ENCODE assay signal across 20 cellular contexts in genomic region chr14:24260026-24260779, GRCh38. TPM values are rescaled to one million over a fixed set of nuclear protein-coding genes. Genes with fewer than 3 reads are reported as not detected.
A peak's percentile ranks its signal among the peaks of the same experiment; 100 is the strongest.
DNase-seq lines count a peak whose midpoint lies in the region; ATAC-seq, FAIRE-seq and TF ChIP-seq lines count a peak whose summit lies in the region.
"Had no signal": no experiment of that assay in that cellular context is flagged by ENCODE, and none has a peak within 500 bp of the region (broad histone marks: within the 10 kb centered on the region; RNA-seq: fewer than 3 reads in every experiment).

No MANE protein-coding gene starts in this region.

- dilution Hi-C loops in IMR-90 (cut with HindIII; ENCODE audit: low sequenced_read_pairs, unreplicated experiment): no loop called here

- H2BK120ac ChIP-seq in IMR-90 (ENCODE audit: low read depth, low read length): 0 out of 2 replicates have a peak overlapping the region, but pooled peaks have one; percentile 48

- TF ChIP-seq RAD21 in IMR-90 (IDR thresholded peaks at IDR 0.05; ENCODE audit: low read length) (no peak), HepG2 (CRISPR knock-in tag; IDR thresholded peaks at IDR 0.05) (no peak)

- POLR2A ChIA-PET in IMR-90 (lab: Charles Lee; ENCODE audit: unreplicated experiment): no interaction called here
- POLR2A ChIA-PET in HepG2 (lab: Yijun Ruan, JAX): interaction anchor here (2.1 to 16.5 kb wide), 3 partner anchors 8 to 19 kb away, joined by 8 to 435 read pairs (median 254); partner anchors contain the start of genes RABGGTA and TINF2

- no peak overlapping the region for H3K27ac Mint-ChIP-seq in chondrocyte (ENCODE audit: unreplicated experiment)
- peak overlapping the region; percentile 16 for H3K27ac Mint-ChIP-seq in progenitor cell of endocrine pancreas

- intact Hi-C loops in IMR-90 (cut with micrococcal nuclease): no loop called here
- intact Hi-C loops in HepG2 (cut with micrococcal nuclease; ENCODE audit: unreplicated experiment): no loop called here

- H3K4me1 Mint-ChIP-seq in chondrocyte (ENCODE audit: low read depth): peaks cover 29% of the 10 kb centered on the region
- H3K4me1 Mint-ChIP-seq in progenitor cell of endocrine pancreas (ENCODE audit: low read depth): no peaks in the 10 kb centered on the region
- H3K4me1 Mint-ChIP-seq: CD8-positive, alpha-beta memory T cell had no signal

- H3K4me2 ChIP-seq in IMR-90 (ENCODE audit: low read depth, low read length) (no peak overlapping the region), HepG2 (ENCODE audit: low read depth, low read length) (0 out of 2 replicates have a peak overlapping the region, but pooled peaks have one; percentile 16)
- H3K4me2 ChIP-seq: A549; BLaER1 treated with 17β-estradiol and CSF1 and Interleukin-3, amounts not matched to agents 10 nM and 100 nM; PC-9 had no signal

- H3K36me3 Mint-ChIP-seq in chondrocyte (ENCODE audit: low read depth) (no peaks in the 10 kb centered on the region), progenitor cell of endocrine pancreas (ENCODE audit: insufficient read depth) (no peaks in the 10 kb centered on the region)

- TF ChIP-seq CTCF in IMR-90 (conservative IDR thresholded peaks at IDR 0.05; ENCODE audit: low read depth, low read length) (no peak), chondrocyte (IDR thresholded peaks at IDR 0.05) (no peak), HepG2 (CRISPR knock-in tag; IDR thresholded peaks at IDR 0.05) (no peak), progenitor cell of endocrine pancreas (IDR thresholded peaks at IDR 0.05; ENCODE audit: unreplicated experiment) (no peak), GM13976 (IDR thresholded peaks at IDR 0.05; ENCODE audit: borderline replicate concordance, control extremely low read depth, extremely low read depth, insufficient read depth, missing control alignments) (no peak)

- no peak overlapping the region for H2BK20ac ChIP-seq in IMR-90 (ENCODE audit: low read depth, low read length)

- no peaks in the 10 kb centered on the region for H3K9me3 ChIP-seq in IMR-90 (ENCODE audit: control insufficient read depth, insufficient read depth, low read length)
- no peaks in the 10 kb centered on the region for H3K9me3 ChIP-seq in HepG2 (ENCODE audit: low read length)
- H3K9me3 ChIP-seq: A549; BLaER1 treated with 17β-estradiol and CSF1 and Interleukin-3, amounts not matched to agents 10 nM and 100 nM; MG63 had no signal

- CTCF ChIA-PET in IMR-90 (lab: Yijun Ruan, JAX) (no interaction called here), HepG2 (lab: Yijun Ruan, JAX; ENCODE audit: low intra/inter-chr PET ratio, low total read pairs) (no interaction called here)

- no peak for TF ChIP-seq EP300 in HepG2 (IDR thresholded peaks at IDR 0.05; ENCODE audit: low read depth in 2 of 2, low read length in 2 of 2)
- peak; percentile 8; the same call in 1 of the 2 replicates for TF ChIP-seq EP300 in HepG2 (CRISPR knock-in tag; IDR thresholded peaks at IDR 0.05; ENCODE audit: borderline replicate concordance)

- H3K79me1 ChIP-seq in IMR-90 (ENCODE audit: low read depth in 1 of 2, low read length in 2 of 2): peaks cover 0 to 2% of the 10 kb centered on the region in 2 experiments; a peak in 1 of 4 replicates

- H4K8ac ChIP-seq in IMR-90 (ENCODE audit: low read depth in 2 of 2, low read length in 2 of 2): peak overlapping the region in 1 of 2 experiments; percentile 65; a peak in 1 of 4 replicates

- no peak overlapping the region for H2AK5ac ChIP-seq in IMR-90 (ENCODE audit: low read depth, low read length)

- in situ Hi-C loops in IMR-90 (cut with MboI; ENCODE audit: low sequenced_read_pairs) (no loop called here), HepG2 (cut with HindIII; ENCODE audit: extremely low pct_ligation_motif_present, low pct_unique_long_range_greater_than_20kb) (no loop called here), GM13976 (cut with MboI; ENCODE audit: low sequenced_read_pairs, unreplicated experiment) (no loop called here)

- no peak overlapping the region; the same call in 1 of the 2 replicates for H3K4ac ChIP-seq in IMR-90 (ENCODE audit: low read depth, low read length)

- peaks cover 16% of the 10 kb centered on the region; the same call in 1 of the 2 replicates for H3K9me1 ChIP-seq in IMR-90 (ENCODE audit: insufficient read depth, low read length)

- WGBS in IMR-90 (ENCODE audit: extremely low coverage in 2 of 2, insufficient read length in 1 of 2), 2 experiments: 70% methylated on average over 4 of the region's 16 CpGs; no CpG with 5 or more reads in 1 of the 2 experiments
- 69% methylated on average over 16 of the region's 16 CpGs for WGBS in HepG2 (ENCODE audit: low lambda C conversion rate)

- BruUV-seq in IMR-90 (replicated peaks; lab: Mats Ljungman, UMichigan) (no TSS peak), HepG2 (replicated peaks; lab: Mats Ljungman, UMichigan) (no TSS peak)

- H2AFZ ChIP-seq in IMR-90 (replicated peaks; ENCODE audit: low read length, poor library complexity): no peak overlapping the region
- H2AFZ ChIP-seq in HepG2 (ENCODE audit: low read length): no peak overlapping the region
- H2AFZ ChIP-seq: PC-9 had no signal

- H3K9me3 Mint-ChIP-seq in chondrocyte (ENCODE audit: low read depth): no peaks in the 10 kb centered on the region
- H3K9me3 Mint-ChIP-seq in progenitor cell of endocrine pancreas (ENCODE audit: low read depth): no peaks in the 10 kb centered on the region
- H3K9me3 Mint-ChIP-seq: CD8-positive, alpha-beta memory T cell had no signal

- no peak overlapping the region for H2BK5ac ChIP-seq in IMR-90 (ENCODE audit: low read depth, low read length, poor library complexity, severe bottlenecking)

- H3K27me3 ChIP-seq in IMR-90 (ENCODE audit: control insufficient read depth, insufficient read depth, low read length) (no peaks in the 10 kb centered on the region), HepG2 (ENCODE audit: control insufficient read depth in 1 of 2, insufficient read depth in 2 of 2, low read length in 2 of 2) (no peaks in the 10 kb centered on the region)
- H3K27me3 ChIP-seq: BLaER1 treated with 17β-estradiol and CSF1 and Interleukin-3, amounts not matched to agents 10 nM and 100 nM; MG63 had no signal

- no peak overlapping the region for H3K9ac ChIP-seq in IMR-90 (ENCODE audit: low read depth, low read length)
- no peak overlapping the region for H3K9ac ChIP-seq in HepG2 (ENCODE audit: insufficient read depth, low read depth, low read length)
- H3K9ac ChIP-seq: BLaER1 treated with 17β-estradiol and CSF1 and Interleukin-3, amounts not matched to agents 10 nM and 100 nM had no signal

- FAIRE-seq in HepG2 (lab: Jason Lieb, UNC): no peak
- FAIRE-seq: A549, D721Med, H1 had no signal

- DNase-seq in IMR-90 (no peak), chondrocyte (ENCODE audit: low spot score) (peak; percentile 63), HepG2 (ENCODE audit: low spot score) (no peak), progenitor cell of endocrine pancreas (ENCODE audit: low spot score, unreplicated experiment) (no peak), DMS 273 treated with DMSO at 0.1 percent for 48 hours (lab: John Stamatoyannopoulos, UW) (no peak), globus pallidus (ENCODE audit: low spot score) (no peak), GM13976 (ENCODE audit: low spot score) (no peak)
- DNase-seq: CD8-positive, alpha-beta memory T cell; DMS79 treated with DMSO at 0.1 percent for 48 hours; NCI-H1092; NCI-H146; NCI-H2081; NCI-H510A treated with DMSO at 0.1 percent for 48 hours had no signal

- no peak overlapping the region for H3K23ac ChIP-seq in IMR-90 (ENCODE audit: low read depth, low read length)

- H3K4me3 Mint-ChIP-seq in chondrocyte (ENCODE audit: unreplicated experiment) (no peak overlapping the region), progenitor cell of endocrine pancreas (ENCODE audit: low read depth) (no peak overlapping the region)
- H3K4me3 Mint-ChIP-seq: CD8-positive, alpha-beta memory T cell had no signal

- no peak overlapping the region for H3K18ac ChIP-seq in IMR-90 (ENCODE audit: low read depth, low read length)

- H3K27me3 Mint-ChIP-seq in chondrocyte (ENCODE audit: low read depth) (no peaks in the 10 kb centered on the region), progenitor cell of endocrine pancreas (no peaks in the 10 kb centered on the region)
- H3K27me3 Mint-ChIP-seq: CD8-positive, alpha-beta memory T cell had no signal

- H3K4me1 ChIP-seq in IMR-90 (ENCODE audit: control insufficient read depth, insufficient read depth, low read length) (peaks cover 8% of the 10 kb centered on the region), HepG2 (ENCODE audit: insufficient read depth, low read length) (peaks cover 33% of the 10 kb centered on the region)
- H3K4me1 ChIP-seq: BLaER1 treated with 17β-estradiol and CSF1 and Interleukin-3, amounts not matched to agents 10 nM and 100 nM had no signal

- no peaks in the 10 kb centered on the region for H4K20me1 ChIP-seq in IMR-90 (ENCODE audit: insufficient read depth, low read length)
- H4K20me1 ChIP-seq in HepG2 (ENCODE audit: insufficient read depth, low read length): no peaks in the 10 kb centered on the region

- TF ChIP-seq POLR2A in IMR-90 (IDR thresholded peaks at IDR 0.05; ENCODE audit: low read depth, low read length) (no peak), HepG2 (IDR thresholded peaks at IDR 0.05; ENCODE audit: insufficient read depth in 1 of 2, low read depth in 2 of 2, low read length in 2 of 2) (no peak)

- H2AK9ac ChIP-seq in IMR-90 (replicated peaks; ENCODE audit: low read depth, low read length, poor library complexity): peak overlapping the region; percentile 42

- H3K27ac ChIP-seq in IMR-90 (ENCODE audit: insufficient read depth, low read length): no peak overlapping the region
- no peak overlapping the region for H3K27ac ChIP-seq in HepG2 (ENCODE audit: extremely low read length, insufficient read depth, low read length)
- H3K27ac ChIP-seq: BLaER1 treated with 17β-estradiol and CSF1 and Interleukin-3, amounts not matched to agents 10 nM and 100 nM; PC-9 had no signal

- H3K36me3 ChIP-seq in IMR-90 (ENCODE audit: control insufficient read depth, insufficient read depth, low read length) (no peaks in the 10 kb centered on the region), HepG2 (replicated peaks in 1 of 2; ENCODE audit: control insufficient read depth in 1 of 2, insufficient read depth in 2 of 2, low read length in 2 of 2) (peaks cover 0 to 4% of the 10 kb centered on the region in 2 experiments; a peak in 1 of 5 replicates)
- H3K36me3 ChIP-seq: MG63 had no signal

- H2BK15ac ChIP-seq in IMR-90 (ENCODE audit: low read depth, low read length): no peak overlapping the region

- H4K5ac ChIP-seq in IMR-90 (ENCODE audit: low read depth, low read length): no peak overlapping the region

- H4K91ac ChIP-seq in IMR-90 (ENCODE audit: insufficient read depth, low read depth, low read length): no peak overlapping the region

- no peak overlapping the region for H3K14ac ChIP-seq in IMR-90 (replicated peaks; ENCODE audit: low read depth, low read length)

- no peak for ATAC-seq in IMR-90 (ENCODE audit: low read depth)
- ATAC-seq in HepG2: peak; percentile 0
- ATAC-seq in GM21515 (IDR thresholded peaks at IDR 0.05; ENCODE audit: unreplicated experiment): no peak

- H3K79me2 ChIP-seq in HepG2 (ENCODE audit: insufficient read depth, low read length): no peaks in the 10 kb centered on the region

- H3K4me3 ChIP-seq in IMR-90 (ENCODE audit: insufficient read depth, low read depth, low read length) (no peak overlapping the region), HepG2 (replicated peaks in 1 of 3; ENCODE audit: insufficient read depth in 1 of 3, low read depth in 2 of 3, low read length in 3 of 3) (no peak overlapping the region; a peak in 1 of 6 replicates)
- H3K4me3 ChIP-seq: A549; BLaER1 treated with 17β-estradiol and CSF1 and Interleukin-3, amounts not matched to agents 10 nM and 100 nM; MG63; PC-9 had no signal

- no peak overlapping the region for H3K56ac ChIP-seq in IMR-90 (ENCODE audit: extremely low read depth, insufficient read depth, low read length)

RNA-seq across cellular contexts. Expression of gene TGM1, which starts 2.8 kb away (rescaled TPM):
- 0.56 and 0.72 TPM in 2 replicates for total RNA-seq in IMR-90 (2012; rRNA removed)
- 2.7 and 3.3 TPM in 2 replicates for polyA plus RNA-seq in IMR-90 (2012; rRNA removed)
- 0.45 and 1.3 TPM in 2 replicates for polyA plus RNA-seq in IMR-90 (2012; cell fraction: cytosol; rRNA removed)
- 7.9 and 21.3 TPM in 2 replicates for polyA plus RNA-seq in IMR-90 (2012; cell fraction: nucleus; rRNA removed; ENCODE audit: low replicate concordance)
- 3.2 to 5.0 TPM (median 3.3 TPM) in 3 replicates for total RNA-seq in chondrocyte
- 1.9 and 3.2 TPM in 2 replicates for total RNA-seq in HepG2 (2016; rRNA removed; fragmentation: Illumina TruSeq; extraction: Trizol)
- total RNA-seq in HepG2 (2016; cell fraction: cytosol; rRNA removed; fragmentation: Illumina TruSeq; extraction: Trizol; ENCODE audit: low read depth): 2.0 and 2.8 TPM in 2 replicates
- 0.86 and 4.5 TPM in 2 replicates for total RNA-seq in HepG2 (2016; cell fraction: insoluble cytoplasmic fraction; rRNA removed; fragmentation: Illumina TruSeq; extraction: Trizol)
- total RNA-seq in HepG2 (2016; cell fraction: membrane; rRNA removed; fragmentation: Illumina TruSeq; extraction: Trizol): 2.8 and 3.2 TPM in 2 replicates
- 5.9 and 9.4 TPM in 2 replicates for total RNA-seq in HepG2 (2016; cell fraction: nucleus; rRNA removed; fragmentation: Illumina TruSeq; extraction: Trizol)
- polyA plus RNA-seq in HepG2 (2011; rRNA removed): 9.5 and 10.6 TPM in 2 replicates
- 2.8 and 4.4 TPM in 2 replicates for polyA plus RNA-seq in HepG2 (2011; cell fraction: cytosol; rRNA removed)
- polyA plus RNA-seq in HepG2 (2011; cell fraction: nucleus; rRNA removed): 70.4 and 118 TPM in 2 replicates
- polyA plus RNA-seq in HepG2 (2012): 5.0 and 6.8 TPM in 2 replicates
- 1.5 and 2.0 TPM in 2 replicates for polyA plus RNA-seq in HepG2 (2016; cell fraction: cytosol; fragmentation: Illumina TruSeq; extraction: Trizol; ENCODE audit: low read depth)
- 1.4 and 1.7 TPM in 2 replicates for polyA plus RNA-seq in HepG2 (2016; cell fraction: insoluble cytoplasmic fraction; fragmentation: Illumina TruSeq; extraction: Trizol; ENCODE audit: low read depth)
- 1.9 and 2.6 TPM in 2 replicates for polyA plus RNA-seq in HepG2 (2016; cell fraction: membrane; fragmentation: Illumina TruSeq; extraction: Trizol; ENCODE audit: low read depth)
- polyA plus RNA-seq in HepG2 (2016; cell fraction: nucleus; fragmentation: Illumina TruSeq; extraction: Trizol; ENCODE audit: insufficient read depth, low read depth): 19.1 and 23.5 TPM in 2 replicates
- polyA minus RNA-seq in HepG2 (2011; rRNA and poly(A)+ RNA removed; ENCODE audit: low replicate concordance): 10.5 and 15.8 TPM in 2 replicates
- 1.6 TPM in 1 of 2 replicates, not detected in the other for polyA minus RNA-seq in HepG2 (2011; cell fraction: cytosol; rRNA and poly(A)+ RNA removed)
- 19.0 and 26.3 TPM in 2 replicates for polyA minus RNA-seq in HepG2 (2011; cell fraction: nucleus; rRNA and poly(A)+ RNA removed)
- 5.8 and 7.0 TPM in 2 replicates for total RNA-seq in progenitor cell of endocrine pancreas
- polyA plus RNA-seq: CD8-positive, alpha-beta memory T cell had no signal

RNA-seq across cellular contexts. Expression of gene RABGGTA, which starts 11.2 kb away (rescaled TPM):
- 25.6 and 27.2 TPM in 2 replicates for total RNA-seq in IMR-90 (2012; rRNA removed)
- 55.6 and 64.0 TPM in 2 replicates for polyA plus RNA-seq in IMR-90 (2012; rRNA removed)
- 37.7 and 48.7 TPM in 2 replicates for polyA plus RNA-seq in IMR-90 (2012; cell fraction: cytosol; rRNA removed)
- polyA plus RNA-seq in IMR-90 (2012; cell fraction: nucleus; rRNA removed; ENCODE audit: low replicate concordance): 158 and 347 TPM in 2 replicates
- total RNA-seq in chondrocyte: 27.0 to 34.9 TPM (median 27.4 TPM) in 3 replicates
- 31.2 and 57.9 TPM in 2 replicates for total RNA-seq in HepG2 (2016; rRNA removed; fragmentation: Illumina TruSeq; extraction: Trizol)
- 53.1 and 55.5 TPM in 2 replicates for total RNA-seq in HepG2 (2016; cell fraction: cytosol; rRNA removed; fragmentation: Illumina TruSeq; extraction: Trizol; ENCODE audit: low read depth)
- total RNA-seq in HepG2 (2016; cell fraction: insoluble cytoplasmic fraction; rRNA removed; fragmentation: Illumina TruSeq; extraction: Trizol): 28.7 and 55.2 TPM in 2 replicates
- 39.6 and 50.8 TPM in 2 replicates for total RNA-seq in HepG2 (2016; cell fraction: membrane; rRNA removed; fragmentation: Illumina TruSeq; extraction: Trizol)
- total RNA-seq in HepG2 (2016; cell fraction: nucleus; rRNA removed; fragmentation: Illumina TruSeq; extraction: Trizol): 73.3 and 76.1 TPM in 2 replicates
- 90.8 and 111 TPM in 2 replicates for polyA plus RNA-seq in HepG2 (2011; rRNA removed)
- polyA plus RNA-seq in HepG2 (2011; cell fraction: cytosol; rRNA removed): 39.6 and 61.4 TPM in 2 replicates
- 727 and 889 TPM in 2 replicates for polyA plus RNA-seq in HepG2 (2011; cell fraction: nucleus; rRNA removed)
- 57.8 and 65.9 TPM in 2 replicates for polyA plus RNA-seq in HepG2 (2012)
- polyA plus RNA-seq in HepG2 (2016; cell fraction: cytosol; fragmentation: Illumina TruSeq; extraction: Trizol; ENCODE audit: low read depth): 23.3 and 25.5 TPM in 2 replicates
- 26.2 and 35.5 TPM in 2 replicates for polyA plus RNA-seq in HepG2 (2016; cell fraction: insoluble cytoplasmic fraction; fragmentation: Illumina TruSeq; extraction: Trizol; ENCODE audit: low read depth)
- 26.4 and 35.2 TPM in 2 replicates for polyA plus RNA-seq in HepG2 (2016; cell fraction: membrane; fragmentation: Illumina TruSeq; extraction: Trizol; ENCODE audit: low read depth)
- polyA plus RNA-seq in HepG2 (2016; cell fraction: nucleus; fragmentation: Illumina TruSeq; extraction: Trizol; ENCODE audit: insufficient read depth, low read depth): 187 and 194 TPM in 2 replicates
- polyA minus RNA-seq in HepG2 (2011; rRNA and poly(A)+ RNA removed; ENCODE audit: low replicate concordance): 110 and 204 TPM in 2 replicates
- polyA minus RNA-seq in HepG2 (2011; cell fraction: cytosol; rRNA and poly(A)+ RNA removed): 28.8 and 31.7 TPM in 2 replicates
- 149 and 154 TPM in 2 replicates for polyA minus RNA-seq in HepG2 (2011; cell fraction: nucleus; rRNA and poly(A)+ RNA removed)
- 25.9 and 33.1 TPM in 2 replicates for total RNA-seq in progenitor cell of endocrine pancreas

RNA-seq across cellular contexts. Expression of gene TINF2, which starts 17.8 kb away (rescaled TPM):
- 21.1 and 26.9 TPM in 2 replicates for total RNA-seq in IMR-90 (2012; rRNA removed)
- polyA plus RNA-seq in IMR-90 (2012; rRNA removed): 30.0 and 33.0 TPM in 2 replicates
- polyA plus RNA-seq in IMR-90 (2012; cell fraction: cytosol; rRNA removed): 18.0 and 22.6 TPM in 2 replicates
- 25.3 and 36.7 TPM in 2 replicates for polyA plus RNA-seq in IMR-90 (2012; cell fraction: nucleus; rRNA removed; ENCODE audit: low replicate concordance)
- total RNA-seq in chondrocyte: 60.1 to 85.5 TPM (median 72.6 TPM) in 3 replicates
- 73.5 and 73.7 TPM in 2 replicates for total RNA-seq in HepG2 (2016; rRNA removed; fragmentation: Illumina TruSeq; extraction: Trizol)
- total RNA-seq in HepG2 (2016; cell fraction: cytosol; rRNA removed; fragmentation: Illumina TruSeq; extraction: Trizol; ENCODE audit: low read depth): 13.7 and 18.4 TPM in 2 replicates
- 68.8 and 73.9 TPM in 2 replicates for total RNA-seq in HepG2 (2016; cell fraction: insoluble cytoplasmic fraction; rRNA removed; fragmentation: Illumina TruSeq; extraction: Trizol)
- 41.9 and 48.5 TPM in 2 replicates for total RNA-seq in HepG2 (2016; cell fraction: membrane; rRNA removed; fragmentation: Illumina TruSeq; extraction: Trizol)
- total RNA-seq in HepG2 (2016; cell fraction: nucleus; rRNA removed; fragmentation: Illumina TruSeq; extraction: Trizol): 48.8 and 53.9 TPM in 2 replicates
- polyA plus RNA-seq in HepG2 (2011; rRNA removed): 52.0 and 59.8 TPM in 2 replicates
- polyA plus RNA-seq in HepG2 (2011; cell fraction: cytosol; rRNA removed): 32.2 and 34.7 TPM in 2 replicates
- polyA plus RNA-seq in HepG2 (2011; cell fraction: nucleus; rRNA removed): 73.2 and 83.2 TPM in 2 replicates
- polyA plus RNA-seq in HepG2 (2012): 36.1 and 60.0 TPM in 2 replicates
- polyA plus RNA-seq in HepG2 (2016; cell fraction: cytosol; fragmentation: Illumina TruSeq; extraction: Trizol; ENCODE audit: low read depth): 10.3 and 11.1 TPM in 2 replicates
- polyA plus RNA-seq in HepG2 (2016; cell fraction: insoluble cytoplasmic fraction; fragmentation: Illumina TruSeq; extraction: Trizol; ENCODE audit: low read depth): 65.8 and 69.3 TPM in 2 replicates
- 26.7 and 30.0 TPM in 2 replicates for polyA plus RNA-seq in HepG2 (2016; cell fraction: membrane; fragmentation: Illumina TruSeq; extraction: Trizol; ENCODE audit: low read depth)
- 53.3 and 55.1 TPM in 2 replicates for polyA plus RNA-seq in HepG2 (2016; cell fraction: nucleus; fragmentation: Illumina TruSeq; extraction: Trizol; ENCODE audit: insufficient read depth, low read depth)
- 36.9 and 44.7 TPM in 2 replicates for polyA minus RNA-seq in HepG2 (2011; rRNA and poly(A)+ RNA removed; ENCODE audit: low replicate concordance)
- 25.1 and 30.9 TPM in 2 replicates for polyA minus RNA-seq in HepG2 (2011; cell fraction: cytosol; rRNA and poly(A)+ RNA removed)
- 82.3 and 93.4 TPM in 2 replicates for polyA minus RNA-seq in HepG2 (2011; cell fraction: nucleus; rRNA and poly(A)+ RNA removed)
- 56.7 and 59.2 TPM in 2 replicates for total RNA-seq in progenitor cell of endocrine pancreas

RNA-seq across cellular contexts. Expression of gene GMPR2, which starts 27.5 kb away (rescaled TPM):
- total RNA-seq in IMR-90 (2012; rRNA removed) (56.1 and 92.5 TPM in 2 replicates), chondrocyte (43.1 to 66.5 TPM (median 47.9 TPM) in 3 replicates), HepG2 (2016; rRNA removed; fragmentation: Illumina TruSeq; extraction: Trizol) (273 and 345 TPM in 2 replicates), progenitor cell of endocrine pancreas (73.6 and 86.2 TPM in 2 replicates)
- polyA plus RNA-seq in IMR-90 (2012; rRNA removed) (63.7 and 65.7 TPM in 2 replicates), HepG2 (2011; rRNA removed) (185 and 210 TPM in 2 replicates)
- polyA plus RNA-seq in IMR-90 (2012; cell fraction: cytosol; rRNA removed): 38.5 and 42.9 TPM in 2 replicates
- 50.8 and 70.1 TPM in 2 replicates for polyA plus RNA-seq in IMR-90 (2012; cell fraction: nucleus; rRNA removed; ENCODE audit: low replicate concordance)
- 151 and 152 TPM in 2 replicates for total RNA-seq in HepG2 (2016; cell fraction: cytosol; rRNA removed; fragmentation: Illumina TruSeq; extraction: Trizol; ENCODE audit: low read depth)
- total RNA-seq in HepG2 (2016; cell fraction: insoluble cytoplasmic fraction; rRNA removed; fragmentation: Illumina TruSeq; extraction: Trizol): 269 and 346 TPM in 2 replicates
- 294 and 315 TPM in 2 replicates for total RNA-seq in HepG2 (2016; cell fraction: membrane; rRNA removed; fragmentation: Illumina TruSeq; extraction: Trizol)
- 141 and 150 TPM in 2 replicates for total RNA-seq in HepG2 (2016; cell fraction: nucleus; rRNA removed; fragmentation: Illumina TruSeq; extraction: Trizol)
- 161 and 177 TPM in 2 replicates for polyA plus RNA-seq in HepG2 (2011; cell fraction: cytosol; rRNA removed)
- 147 and 170 TPM in 2 replicates for polyA plus RNA-seq in HepG2 (2011; cell fraction: nucleus; rRNA removed)
- 162 and 212 TPM in 2 replicates for polyA plus RNA-seq in HepG2 (2012)
- 118 and 119 TPM in 2 replicates for polyA plus RNA-seq in HepG2 (2016; cell fraction: cytosol; fragmentation: Illumina TruSeq; extraction: Trizol; ENCODE audit: low read depth)
- 260 and 276 TPM in 2 replicates for polyA plus RNA-seq in HepG2 (2016; cell fraction: insoluble cytoplasmic fraction; fragmentation: Illumina TruSeq; extraction: Trizol; ENCODE audit: low read depth)
- polyA plus RNA-seq in HepG2 (2016; cell fraction: membrane; fragmentation: Illumina TruSeq; extraction: Trizol; ENCODE audit: low read depth): 194 and 205 TPM in 2 replicates
- polyA plus RNA-seq in HepG2 (2016; cell fraction: nucleus; fragmentation: Illumina TruSeq; extraction: Trizol; ENCODE audit: insufficient read depth, low read depth): 151 and 154 TPM in 2 replicates
- 58.4 and 179 TPM in 2 replicates for polyA minus RNA-seq in HepG2 (2011; rRNA and poly(A)+ RNA removed; ENCODE audit: low replicate concordance)
- polyA minus RNA-seq in HepG2 (2011; cell fraction: cytosol; rRNA and poly(A)+ RNA removed): 65.5 and 85.5 TPM in 2 replicates
- polyA minus RNA-seq in HepG2 (2011; cell fraction: nucleus; rRNA and poly(A)+ RNA removed): 138 and 175 TPM in 2 replicates

RNA-seq across cellular contexts. Expression of gene NEDD8, which starts 28.0 kb away (rescaled TPM):
- 167 and 224 TPM in 2 replicates for total RNA-seq in IMR-90 (2012; rRNA removed)
- polyA plus RNA-seq in IMR-90 (2012; rRNA removed): 375 and 393 TPM in 2 replicates
- polyA plus RNA-seq in IMR-90 (2012; cell fraction: cytosol; rRNA removed): 171 and 190 TPM in 2 replicates
- 17.8 and 126 TPM in 2 replicates for polyA plus RNA-seq in IMR-90 (2012; cell fraction: nucleus; rRNA removed; ENCODE audit: low replicate concordance)
- total RNA-seq in chondrocyte: 154 to 169 TPM (median 159 TPM) in 3 replicates
- total RNA-seq in HepG2 (2016; rRNA removed; fragmentation: Illumina TruSeq; extraction: Trizol): 713 and 818 TPM in 2 replicates
- 394 and 546 TPM in 2 replicates for total RNA-seq in HepG2 (2016; cell fraction: cytosol; rRNA removed; fragmentation: Illumina TruSeq; extraction: Trizol; ENCODE audit: low read depth)
- total RNA-seq in HepG2 (2016; cell fraction: insoluble cytoplasmic fraction; rRNA removed; fragmentation: Illumina TruSeq; extraction: Trizol): 727 and 841 TPM in 2 replicates
- total RNA-seq in HepG2 (2016; cell fraction: membrane; rRNA removed; fragmentation: Illumina TruSeq; extraction: Trizol): 518 and 609 TPM in 2 replicates
- 243 and 273 TPM in 2 replicates for total RNA-seq in HepG2 (2016; cell fraction: nucleus; rRNA removed; fragmentation: Illumina TruSeq; extraction: Trizol)
- 473 and 535 TPM in 2 replicates for polyA plus RNA-seq in HepG2 (2011; rRNA removed)
- 355 and 455 TPM in 2 replicates for polyA plus RNA-seq in HepG2 (2011; cell fraction: cytosol; rRNA removed)
- polyA plus RNA-seq in HepG2 (2011; cell fraction: nucleus; rRNA removed): 126 and 158 TPM in 2 replicates
- polyA plus RNA-seq in HepG2 (2012): 433 and 508 TPM in 2 replicates
- polyA plus RNA-seq in HepG2 (2016; cell fraction: cytosol; fragmentation: Illumina TruSeq; extraction: Trizol; ENCODE audit: low read depth): 449 and 646 TPM in 2 replicates
- 889 and 948 TPM in 2 replicates for polyA plus RNA-seq in HepG2 (2016; cell fraction: insoluble cytoplasmic fraction; fragmentation: Illumina TruSeq; extraction: Trizol; ENCODE audit: low read depth)
- polyA plus RNA-seq in HepG2 (2016; cell fraction: membrane; fragmentation: Illumina TruSeq; extraction: Trizol; ENCODE audit: low read depth): 521 and 635 TPM in 2 replicates
- 510 and 513 TPM in 2 replicates for polyA plus RNA-seq in HepG2 (2016; cell fraction: nucleus; fragmentation: Illumina TruSeq; extraction: Trizol; ENCODE audit: insufficient read depth, low read depth)
- 166 and 230 TPM in 2 replicates for polyA minus RNA-seq in HepG2 (2011; rRNA and poly(A)+ RNA removed; ENCODE audit: low replicate concordance)
- polyA minus RNA-seq in HepG2 (2011; cell fraction: cytosol; rRNA and poly(A)+ RNA removed): 89.3 and 98.3 TPM in 2 replicates
- polyA minus RNA-seq in HepG2 (2011; cell fraction: nucleus; rRNA and poly(A)+ RNA removed): 88.1 and 108 TPM in 2 replicates
- total RNA-seq in progenitor cell of endocrine pancreas: 161 TPM in 2 replicates
